ENCODE assay signal across 16 cellular contexts in the genomic region with DNA sequence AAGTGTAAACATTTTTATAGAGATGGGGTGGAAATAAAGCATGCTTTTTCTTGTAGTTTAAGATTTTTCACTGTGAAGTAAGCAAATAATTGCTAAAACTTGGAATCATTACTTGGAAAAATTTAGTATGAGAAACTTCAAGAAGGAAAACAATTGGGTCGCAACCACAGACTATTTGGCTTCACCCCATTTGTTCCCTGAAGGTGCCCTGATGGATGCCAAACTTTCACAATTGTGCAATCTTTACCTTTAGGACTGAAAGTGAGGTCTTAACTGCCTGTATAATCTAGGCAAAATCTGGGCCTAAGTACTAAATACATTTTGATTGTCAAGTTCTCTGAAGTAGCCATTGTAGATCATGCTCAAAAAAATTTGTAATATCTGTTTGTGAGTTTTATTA.
DNase-seq lines count a peak whose midpoint lies in the region; ATAC-seq, FAIRE-seq and TF ChIP-seq lines count a peak whose summit lies in the region.
"Had no signal": no experiment of that assay in that cellular context is flagged by ENCODE, and none has a peak within 500 bp of the region (broad histone marks: within the 10 kb centered on the region; RNA-seq: fewer than 3 reads in every experiment).

No MANE protein-coding gene starts in this region.

- no peak for ATAC-seq in HG02642 (IDR thresholded peaks at IDR 0.05; ENCODE audit: poor library complexity, unreplicated experiment)
- ATAC-seq in HG02970 (IDR thresholded peaks at IDR 0.05; ENCODE audit: low FRiP score, unreplicated experiment) = no peak
- ATAC-seq in stimulated activated naive B cell treated with anti-CD40 and anti-IgM and Interleukin-4, amounts not matched to agents 10 μg/mL and 1 μg/mL and 100 μg/mL, for 72 hours (replicated peaks) = no peak
- ATAC-seq: A549 had no signal

- H3K27me3 Mint-ChIP-seq in astrocyte (ENCODE audit: low read depth, unreplicated experiment) (no peaks in the 10 kb centered on the region), osteocyte (ENCODE audit: unreplicated experiment) (no peaks in the 10 kb centered on the region), HFFc6 (ENCODE audit: insufficient read depth) (no peaks in the 10 kb centered on the region)
- no peaks in the 10 kb centered on the region for H3K27me3 Mint-ChIP-seq in stimulated activated naive B cell treated with anti-CD40 and anti-IgM and Interleukin-4, amounts not matched to agents 10 μg/mL and 1 μg/mL and 100 μg/mL, for 72 hours
- H3K27me3 Mint-ChIP-seq: CD4-positive, CD25-positive, alpha-beta regulatory T cell had no signal

- H3K9me3 ChIP-seq in astrocyte (ENCODE audit: insufficient read depth, low read depth, low read length) = no peaks in the 10 kb centered on the region
- H3K9me3 ChIP-seq: A549, HAP-1 had no signal

- no peaks in the 10 kb centered on the region for H4K20me1 ChIP-seq in astrocyte (ENCODE audit: insufficient read depth, low read length)
- H4K20me1 ChIP-seq: BLaER1 treated with 17β-estradiol and CSF1 and Interleukin-3, amounts not matched to agents 10 nM and 100 nM had no signal

- no peak overlapping the region for H3K4me3 Mint-ChIP-seq in astrocyte (ENCODE audit: unreplicated experiment)
- no peak overlapping the region for H3K4me3 Mint-ChIP-seq in osteocyte (ENCODE audit: unreplicated experiment)
- H3K4me3 Mint-ChIP-seq in HFFc6 = no peak overlapping the region
- H3K4me3 Mint-ChIP-seq in stimulated activated naive B cell treated with anti-CD40 and anti-IgM and Interleukin-4, amounts not matched to agents 10 μg/mL and 1 μg/mL and 100 μg/mL, for 72 hours = no peak overlapping the region
- H3K4me3 Mint-ChIP-seq: CD4-positive, CD25-positive, alpha-beta regulatory T cell had no signal

- no peak overlapping the region for H3K9ac ChIP-seq in astrocyte (ENCODE audit: low read length)
- H3K9ac ChIP-seq: BLaER1 treated with 17β-estradiol and CSF1 and Interleukin-3, amounts not matched to agents 10 nM and 100 nM had no signal

- H3K36me3 ChIP-seq in astrocyte (ENCODE audit: insufficient read depth, low read length) = no peaks in the 10 kb centered on the region
- H3K36me3 ChIP-seq: BLaER1 treated with 17β-estradiol and CSF1 and Interleukin-3, amounts not matched to agents 10 nM and 100 nM; HAP-1 had no signal

- H3K4me3 ChIP-seq in astrocyte (ENCODE audit: insufficient read depth, low read depth, low read length) = no peak overlapping the region
- H3K4me3 ChIP-seq: A549; BLaER1 treated with 17β-estradiol and CSF1 and Interleukin-3, amounts not matched to agents 10 nM and 100 nM; HAP-1 had no signal

- no peak overlapping the region for H3K4me2 ChIP-seq in astrocyte (ENCODE audit: low read length)
- H3K4me2 ChIP-seq: A549 had no signal

- H3K79me2 ChIP-seq in astrocyte (ENCODE audit: insufficient read depth, low read length) = no peaks in the 10 kb centered on the region

- H3K27me3 ChIP-seq in astrocyte (ENCODE audit: insufficient read depth, low read length) = no peaks in the 10 kb centered on the region
- H3K27me3 ChIP-seq: BLaER1 treated with 17β-estradiol and CSF1 and Interleukin-3, amounts not matched to agents 10 nM and 100 nM had no signal

- H2AFZ ChIP-seq in astrocyte (ENCODE audit: low read depth, low read length) = no peak overlapping the region

- H3K27ac Mint-ChIP-seq in astrocyte (ENCODE audit: unreplicated experiment) (no peak overlapping the region), osteocyte (ENCODE audit: unreplicated experiment) (peak overlapping the region; percentile 34), HFFc6 (no peak overlapping the region)
- H3K27ac Mint-ChIP-seq in stimulated activated naive B cell treated with anti-CD40 and anti-IgM and Interleukin-4, amounts not matched to agents 10 μg/mL and 1 μg/mL and 100 μg/mL, for 72 hours = no peak overlapping the region
- H3K27ac Mint-ChIP-seq: CD4-positive, CD25-positive, alpha-beta regulatory T cell had no signal

- FAIRE-seq in astrocyte (lab: Jason Lieb, UNC) = no peak
- FAIRE-seq: A549, GM18507, H1 had no signal

- H3K36me3 Mint-ChIP-seq in astrocyte (ENCODE audit: low read depth, unreplicated experiment) (no peaks in the 10 kb centered on the region), osteocyte (ENCODE audit: unreplicated experiment) (no peaks in the 10 kb centered on the region), HFFc6 (ENCODE audit: low read depth) (no peaks in the 10 kb centered on the region)
- no peaks in the 10 kb centered on the region for H3K36me3 Mint-ChIP-seq in stimulated activated naive B cell treated with anti-CD40 and anti-IgM and Interleukin-4, amounts not matched to agents 10 μg/mL and 1 μg/mL and 100 μg/mL, for 72 hours
- H3K36me3 Mint-ChIP-seq: CD4-positive, CD25-positive, alpha-beta regulatory T cell had no signal

- H3K4me1 ChIP-seq in astrocyte (ENCODE audit: insufficient read depth, low read length) = no peaks in the 10 kb centered on the region
- H3K4me1 ChIP-seq: A549 had no signal

- H3K27ac ChIP-seq in astrocyte (ENCODE audit: low read depth, low read length) = no peak overlapping the region
- H3K27ac ChIP-seq: A549; BLaER1 treated with 17β-estradiol and CSF1 and Interleukin-3, amounts not matched to agents 10 nM and 100 nM had no signal

- peaks cover 4% of the 10 kb centered on the region for H3K4me1 Mint-ChIP-seq in astrocyte (ENCODE audit: low read depth, unreplicated experiment)
- peaks cover 24% of the 10 kb centered on the region for H3K4me1 Mint-ChIP-seq in osteocyte (ENCODE audit: unreplicated experiment)
- no peaks in the 10 kb centered on the region for H3K4me1 Mint-ChIP-seq in HFFc6 (ENCODE audit: low read depth)
- peaks cover 4 to 11% of the 10 kb centered on the region in 2 donors for H3K4me1 Mint-ChIP-seq in stimulated activated naive B cell treated with anti-CD40 and anti-IgM and Interleukin-4, amounts not matched to agents 10 μg/mL and 1 μg/mL and 100 μg/mL, for 72 hours
- H3K4me1 Mint-ChIP-seq: CD4-positive, CD25-positive, alpha-beta regulatory T cell had no signal

- peak; percentile 48 for DNase-seq in astrocyte (ENCODE audit: low read depth)
- DNase-seq in fibroblast of gingiva (ENCODE audit: low read depth) = peak; percentile 15
- DNase-seq in osteocyte (ENCODE audit: extremely low spot score, unreplicated experiment) = no peak
- DNase-seq in HFFc6 = no peak
- no peak for DNase-seq in stimulated activated naive B cell treated with anti-CD40 and anti-IgM and Interleukin-4, amounts not matched to agents 10 μg/mL and 1 μg/mL and 100 μg/mL, for 72 hours
- DNase-seq: AML-193; CD4-positive, CD25-positive, alpha-beta regulatory T cell; IMR-90; KG1 had no signal

- H3K9me3 Mint-ChIP-seq in astrocyte (ENCODE audit: unreplicated experiment) = no peaks in the 10 kb centered on the region
- H3K9me3 Mint-ChIP-seq in osteocyte (ENCODE audit: unreplicated experiment) = no peaks in the 10 kb centered on the region
- no peaks in the 10 kb centered on the region for H3K9me3 Mint-ChIP-seq in HFFc6
- no peaks in the 10 kb centered on the region for H3K9me3 Mint-ChIP-seq in stimulated activated naive B cell treated with anti-CD40 and anti-IgM and Interleukin-4, amounts not matched to agents 10 μg/mL and 1 μg/mL and 100 μg/mL, for 72 hours

- TF ChIP-seq CTCF in astrocyte (IDR thresholded peaks at IDR 0.05; ENCODE audit: insufficient read depth, low read depth, low read length) (no peak), osteocyte (IDR thresholded peaks at IDR 0.05) (no peak), HFFc6 (IDR thresholded peaks at IDR 0.05) (no peak)

Comparison
In these comparisons a context has a peak if more than half of its experiments do, and no peak if none do; other contexts are left out.
1. DNase-seq: peak in astrocyte (single experiment) and fibroblast of gingiva (single experiment); none in osteocyte (single experiment), HFFc6 (single experiment) and stimulated activated naive B cell treated with anti-CD40 and anti-IgM and Interleukin-4, amounts not matched to agents 10 μg/mL and 1 μg/mL and 100 μg/mL, for 72 hours (single experiment).